12 cellular contexts compared by ENCODE assay signal in the genomic region with DNA sequence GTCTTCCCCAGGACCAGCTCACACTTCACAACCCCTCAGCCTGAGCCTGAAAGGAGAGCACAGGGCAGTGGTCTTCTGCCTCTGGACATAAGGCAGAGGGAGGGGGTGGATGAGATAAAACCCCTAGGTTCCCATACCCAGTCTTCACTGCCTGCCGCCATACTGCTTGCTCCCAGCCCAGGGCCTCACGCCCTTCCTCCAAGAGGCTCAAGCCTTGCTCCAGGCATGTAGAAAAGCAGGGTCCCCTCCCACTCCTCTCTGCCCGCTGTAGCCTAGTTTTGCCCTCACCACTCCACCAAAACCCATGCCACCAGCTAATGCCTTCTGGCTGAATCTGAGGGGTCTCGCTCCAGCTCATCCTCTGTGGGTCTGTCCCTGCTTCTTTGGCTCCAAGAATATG. TPM values are rescaled to one million over a fixed set of nuclear protein-coding genes. Genes with fewer than 3 reads are reported as not detected.
DNase-seq lines count a peak whose midpoint lies in the region; ATAC-seq and TF ChIP-seq lines count a peak whose summit lies in the region.
"Had no signal": no experiment of that assay in that cellular context is flagged by ENCODE, and none has a peak within 500 bp of the region (broad histone marks: within the 10 kb centered on the region; RNA-seq: fewer than 3 reads in every experiment).

No MANE protein-coding gene starts in this region.

- H3K79me2 ChIP-seq in SK-N-SH (ENCODE audit: insufficient read depth) = no peaks in the 10 kb centered on the region

- no peak overlapping the region for H3K9ac ChIP-seq in mesenchymal stem cell (ENCODE audit: low read length)
- no peak overlapping the region for H3K9ac ChIP-seq in SK-N-SH

- peak overlapping the region; percentile 67 for H3K27ac Mint-ChIP-seq in activated CD4-positive, alpha-beta memory T cell treated with anti-CD3 and anti-CD28 coated beads for 36 hours
- no peak overlapping the region for H3K27ac Mint-ChIP-seq in activated CD4-positive, alpha-beta memory T cell treated with anti-CD3 and anti-CD28 coated beads, Interleukin-2, amount 10 ng/mL, durations not matched to agents 7 days and 5 days
- H3K27ac Mint-ChIP-seq in activated naive CD8-positive, alpha-beta T cell treated with anti-CD3 and anti-CD28 coated beads for 36 hours = peak overlapping the region; percentile 10

- POLR2A ChIA-PET in activated CD4-positive, alpha-beta memory T cell treated with anti-CD3 and anti-CD28 coated beads for 36 hours (lab: Charles Lee) = no interaction called here
- POLR2A ChIA-PET in activated CD4-positive, alpha-beta memory T cell treated with anti-CD3 and anti-CD28 coated beads, Interleukin-2, amount 10 ng/mL, durations not matched to agents 7 days and 5 days (lab: Charles Lee) = no interaction called here
- POLR2A ChIA-PET in SK-N-SH (lab: Yijun Ruan, JAX) = no interaction called here

- no peak overlapping the region for H2AK5ac ChIP-seq in mesenchymal stem cell (ENCODE audit: low read length, severe bottlenecking)

- TF ChIP-seq EP300 in SK-N-SH (IDR thresholded peaks at IDR 0.05; ENCODE audit: borderline replicate concordance in 1 of 2, low read depth in 1 of 2, low read length in 1 of 2) = no peak

- peaks cover 26% of the 10 kb centered on the region for H3K79me1 ChIP-seq in mesenchymal stem cell (replicated peaks; ENCODE audit: low read length, poor library complexity, severe bottlenecking)

- no peak overlapping the region for H3K27ac ChIP-seq in mesenchymal stem cell (ENCODE audit: low read length, poor library complexity, severe bottlenecking)
- peak overlapping the region; percentile 66 for H3K27ac ChIP-seq in substantia nigra (ENCODE audit: low read depth, low read length, poor library complexity, severe bottlenecking)
- no peak overlapping the region for H3K27ac ChIP-seq in SK-N-SH (ENCODE audit: low read depth in 2 of 2, low read length in 1 of 2)

- H3K27me3 ChIP-seq in mesenchymal stem cell (ENCODE audit: control insufficient read depth in 1 of 2, insufficient read depth in 1 of 2, low read length in 2 of 2) (no peaks in the 10 kb centered on the region), SK-N-SH (ENCODE audit: insufficient read depth) (no peaks in the 10 kb centered on the region)

- H2BK120ac ChIP-seq in mesenchymal stem cell (ENCODE audit: low read depth, low read length) = peak overlapping the region; percentile 57

- H3K4ac ChIP-seq in mesenchymal stem cell (ENCODE audit: low read depth in 1 of 2, low read length in 2 of 2) = peak overlapping the region; percentile 69 to 92

- no peaks in the 10 kb centered on the region for H3K36me3 Mint-ChIP-seq in activated CD4-positive, alpha-beta memory T cell treated with anti-CD3 and anti-CD28 coated beads for 36 hours
- no peaks in the 10 kb centered on the region for H3K36me3 Mint-ChIP-seq in activated CD4-positive, alpha-beta memory T cell treated with anti-CD3 and anti-CD28 coated beads, Interleukin-2, amount 10 ng/mL, durations not matched to agents 7 days and 5 days (ENCODE audit: low read depth)
- H3K36me3 Mint-ChIP-seq in activated naive CD8-positive, alpha-beta T cell treated with anti-CD3 and anti-CD28 coated beads for 36 hours = peaks cover 4% of the 10 kb centered on the region

- peak overlapping the region; percentile 90 to 96 for H3K18ac ChIP-seq in mesenchymal stem cell (ENCODE audit: low read depth in 1 of 2, low read length in 2 of 2)

- peak overlapping the region; percentile 70 for H4K91ac ChIP-seq in mesenchymal stem cell (ENCODE audit: low read length)

- peak overlapping the region; percentile 69 to 97 for H2BK12ac ChIP-seq in mesenchymal stem cell (ENCODE audit: low read length in 2 of 2)

- intact Hi-C loops in activated CD4-positive, alpha-beta memory T cell treated with anti-CD3 and anti-CD28 coated beads for 36 hours (cut with micrococcal nuclease) = no loop called here

- ATAC-seq in GM19467 (IDR thresholded peaks at IDR 0.05; ENCODE audit: unreplicated experiment) = no peak
- ATAC-seq: mucosa of descending colon had no signal

- H2BK5ac ChIP-seq in mesenchymal stem cell (ENCODE audit: low read depth, low read length, poor library complexity, severe bottlenecking) = no peak overlapping the region

- H3K14ac ChIP-seq in mesenchymal stem cell (ENCODE audit: low read length in 2 of 2) = peak overlapping the region in 1 of 2 experiments; percentile 93

- no peak overlapping the region for H3K4me2 ChIP-seq in mesenchymal stem cell (ENCODE audit: low read length, poor library complexity, severe bottlenecking)
- H3K4me2 ChIP-seq in SK-N-SH = no peak overlapping the region

- no peaks in the 10 kb centered on the region for H4K20me1 ChIP-seq in SK-N-SH (ENCODE audit: insufficient read depth)

- peaks cover 17% of the 10 kb centered on the region for H3F3A ChIP-seq in SK-N-SH (replicated peaks; ENCODE audit: insufficient read depth)

- TF ChIP-seq CTCF in SK-N-SH (IDR thresholded peaks at IDR 0.05) = no peak

- H3K4me1 ChIP-seq in mesenchymal stem cell (ENCODE audit: control insufficient read depth, insufficient read depth, low read depth, low read length) = peaks cover 59% of the 10 kb centered on the region
- H3K4me1 ChIP-seq in SK-N-SH (ENCODE audit: control insufficient read depth in 1 of 2, insufficient read depth in 2 of 2, low read depth in 1 of 2, low read length in 1 of 2) = peaks cover 36 to 74% of the 10 kb centered on the region in 2 experiments; a peak in 3 of 4 replicates

- no peak for DNase-seq in activated CD4-positive, alpha-beta memory T cell treated with anti-CD3 and anti-CD28 coated beads for 36 hours
- DNase-seq in activated CD4-positive, alpha-beta memory T cell treated with anti-CD3 and anti-CD28 coated beads, Interleukin-2, amount 10 ng/mL, durations not matched to agents 7 days and 5 days = no peak
- DNase-seq in activated naive CD8-positive, alpha-beta T cell treated with anti-CD3 and anti-CD28 coated beads for 36 hours = no peak
- DNase-seq in mesenchymal stem cell = no peak
- no peak for DNase-seq in substantia nigra (lab: John Stamatoyannopoulos, UW)
- no peak for DNase-seq in SK-N-SH
- no peak for DNase-seq in middle frontal gyrus (ENCODE audit: extremely low spot score, low spot score)
- DNase-seq: NCI-H1105, NCI-H748 treated with DMSO at 0.1 percent for 48 hours had no signal

- H3K36me3 ChIP-seq in mesenchymal stem cell (ENCODE audit: control insufficient read depth in 1 of 2, insufficient read depth in 2 of 2, low read depth in 1 of 2, low read length in 2 of 2) = peaks cover 0 to 11% of the 10 kb centered on the region in 2 experiments
- no peaks in the 10 kb centered on the region for H3K36me3 ChIP-seq in SK-N-SH (replicated peaks in 1 of 2; ENCODE audit: control insufficient read depth in 1 of 2, insufficient read depth in 2 of 2, low read length in 1 of 2)

- H3K27me3 Mint-ChIP-seq in activated CD4-positive, alpha-beta memory T cell treated with anti-CD3 and anti-CD28 coated beads for 36 hours = no peaks in the 10 kb centered on the region
- H3K27me3 Mint-ChIP-seq in activated CD4-positive, alpha-beta memory T cell treated with anti-CD3 and anti-CD28 coated beads, Interleukin-2, amount 10 ng/mL, durations not matched to agents 7 days and 5 days = no peaks in the 10 kb centered on the region
- H3K27me3 Mint-ChIP-seq in activated naive CD8-positive, alpha-beta T cell treated with anti-CD3 and anti-CD28 coated beads for 36 hours = no peaks in the 10 kb centered on the region

- H2BK15ac ChIP-seq in mesenchymal stem cell (ENCODE audit: low read depth, poor library complexity, severe bottlenecking) = peak overlapping the region; percentile 60

- peaks cover 66% of the 10 kb centered on the region for H3K4me1 Mint-ChIP-seq in activated CD4-positive, alpha-beta memory T cell treated with anti-CD3 and anti-CD28 coated beads for 36 hours (ENCODE audit: low read depth)
- peaks cover 47% of the 10 kb centered on the region for H3K4me1 Mint-ChIP-seq in activated CD4-positive, alpha-beta memory T cell treated with anti-CD3 and anti-CD28 coated beads, Interleukin-2, amount 10 ng/mL, durations not matched to agents 7 days and 5 days
- peaks cover 86% of the 10 kb centered on the region for H3K4me1 Mint-ChIP-seq in activated naive CD8-positive, alpha-beta T cell treated with anti-CD3 and anti-CD28 coated beads for 36 hours

- H3K4me3 ChIP-seq in mesenchymal stem cell (ENCODE audit: insufficient read depth in 1 of 2, low read depth in 1 of 2, low read length in 2 of 2) (no peak overlapping the region), SK-N-SH (ENCODE audit: low read depth in 2 of 2, low read length in 1 of 2) (no peak overlapping the region)
- H3K4me3 ChIP-seq: mucosa of descending colon, SK-N-MC had no signal

- no peak overlapping the region for H3K4me3 Mint-ChIP-seq in activated CD4-positive, alpha-beta memory T cell treated with anti-CD3 and anti-CD28 coated beads for 36 hours
- H3K4me3 Mint-ChIP-seq in activated CD4-positive, alpha-beta memory T cell treated with anti-CD3 and anti-CD28 coated beads, Interleukin-2, amount 10 ng/mL, durations not matched to agents 7 days and 5 days = no peak overlapping the region
- H3K4me3 Mint-ChIP-seq in activated naive CD8-positive, alpha-beta T cell treated with anti-CD3 and anti-CD28 coated beads for 36 hours = no peak overlapping the region

- H2AFZ ChIP-seq in mesenchymal stem cell (ENCODE audit: low read depth, low read length) (no peak overlapping the region), SK-N-SH (ENCODE audit: low read depth) (no peak overlapping the region)

- no peak for TF ChIP-seq RAD21 in SK-N-SH (IDR thresholded peaks at IDR 0.05; ENCODE audit: low read length)

- CTCF ChIA-PET in activated CD4-positive, alpha-beta memory T cell treated with anti-CD3 and anti-CD28 coated beads for 36 hours (lab: Charles Lee) = interaction anchor here (1.2 kb wide), 1 partner anchor 67 kb away, joined by 3 read pairs; no protein-coding TSS in a partner anchor
- CTCF ChIA-PET in activated CD4-positive, alpha-beta memory T cell treated with anti-CD3 and anti-CD28 coated beads, Interleukin-2, amount 10 ng/mL, durations not matched to agents 7 days and 5 days (lab: Charles Lee) = interaction anchor here (0.5 kb wide), 1 partner anchor 24 kb away, joined by 3 read pairs; no protein-coding TSS in a partner anchor
- CTCF ChIA-PET in SK-N-SH (lab: Yijun Ruan, JAX) = interaction anchor here (1.4 kb wide), 1 partner anchor 66 kb away, joined by 4 read pairs; no protein-coding TSS in a partner anchor

- WGBS in mesenchymal stem cell = 96% methylated on average over 4 of the region's 4 CpGs
- WGBS in SK-N-SH (ENCODE audit: low lambda C conversion rate) = 98% methylated on average over 4 of the region's 4 CpGs

- H3K23ac ChIP-seq in mesenchymal stem cell (ENCODE audit: low read length in 2 of 2) = peak overlapping the region in 1 of 2 experiments; percentile 64

- H3K9me2 ChIP-seq in SK-N-SH = no peaks in the 10 kb centered on the region

- peak overlapping the region; percentile 10 for H4K8ac ChIP-seq in mesenchymal stem cell (ENCODE audit: low read length)

- no peaks in the 10 kb centered on the region for H3K9me3 Mint-ChIP-seq in activated CD4-positive, alpha-beta memory T cell treated with anti-CD3 and anti-CD28 coated beads for 36 hours
- H3K9me3 Mint-ChIP-seq in activated CD4-positive, alpha-beta memory T cell treated with anti-CD3 and anti-CD28 coated beads, Interleukin-2, amount 10 ng/mL, durations not matched to agents 7 days and 5 days = no peaks in the 10 kb centered on the region
- no peaks in the 10 kb centered on the region for H3K9me3 Mint-ChIP-seq in activated naive CD8-positive, alpha-beta T cell treated with anti-CD3 and anti-CD28 coated beads for 36 hours

- no peaks in the 10 kb centered on the region for H3K9me3 ChIP-seq in mesenchymal stem cell (ENCODE audit: control insufficient read depth, low read length)
- no peaks in the 10 kb centered on the region for H3K9me3 ChIP-seq in SK-N-SH
- H3K9me3 ChIP-seq: mucosa of descending colon had no signal

RNA-seq across cellular contexts. Expression of a gene that starts 5.2 kb away (rescaled TPM):
- total RNA-seq in activated CD4-positive, alpha-beta memory T cell treated with anti-CD3 and anti-CD28 coated beads for 36 hours = 10 to 100 TPM; 16.3 to 18.8 TPM
- total RNA-seq in activated CD4-positive, alpha-beta memory T cell treated with anti-CD3 and anti-CD28 coated beads, Interleukin-2, amount 10 ng/mL, durations not matched to agents 7 days and 5 days = 10 to 100 TPM; 13.4 to 19.0 TPM
- 10 to 100 TPM; 25.6 to 26.3 TPM for total RNA-seq in activated naive CD8-positive, alpha-beta T cell treated with anti-CD3 and anti-CD28 coated beads for 36 hours
- 65.2 TPM for polyA plus RNA-seq in mesenchymal stem cell (2013, experiment 1 of 2)
- 64.4 TPM for polyA plus RNA-seq in mesenchymal stem cell (2013, experiment 2 of 2)
- polyA plus RNA-seq in SK-N-SH (2012; rRNA removed) = 6.7 and 7.0 TPM in 2 replicates
- polyA plus RNA-seq in SK-N-SH (2012; cell fraction: cytosol; rRNA removed) = 4.4 and 6.0 TPM in 2 replicates
- polyA plus RNA-seq in SK-N-SH (2012; cell fraction: nucleus; rRNA removed) = 4.8 and 6.6 TPM in 2 replicates

RNA-seq across cellular contexts. Expression of a gene that starts 53.0 kb away (rescaled TPM):
- total RNA-seq in activated CD4-positive, alpha-beta memory T cell treated with anti-CD3 and anti-CD28 coated beads for 36 hours = 1,000 to 10,000 TPM; 4,423 to 4,525 TPM
- total RNA-seq in activated CD4-positive, alpha-beta memory T cell treated with anti-CD3 and anti-CD28 coated beads, Interleukin-2, amount 10 ng/mL, durations not matched to agents 7 days and 5 days = 1,000 to 10,000 TPM; 2,828 to 2,853 TPM
- total RNA-seq in activated naive CD8-positive, alpha-beta T cell treated with anti-CD3 and anti-CD28 coated beads for 36 hours = 1,000 to 10,000 TPM; 4,132 to 4,264 TPM
- 4,029 TPM for polyA plus RNA-seq in mesenchymal stem cell (2013, experiment 1 of 2)
- 4,151 TPM for polyA plus RNA-seq in mesenchymal stem cell (2013, experiment 2 of 2)
- 4,220 and 4,540 TPM in 2 replicates for polyA plus RNA-seq in SK-N-SH (2012; rRNA removed)
- 4,994 and 6,484 TPM in 2 replicates for polyA plus RNA-seq in SK-N-SH (2012; cell fraction: cytosol; rRNA removed)
- polyA plus RNA-seq in SK-N-SH (2012; cell fraction: nucleus; rRNA removed) = 1,010 and 1,542 TPM in 2 replicates
